ENCODE assay signal across 1 cellular context in genomic region chr3:66482005-66482404, GRCh38.
A peak's percentile ranks its signal among the peaks of the same experiment; 100 is the strongest.
TF ChIP-seq lines count a peak whose summit lies in the region.

No MANE protein-coding gene starts in this region.

TF ChIP-seq in HepG2, 621 proteins besides CTCF, POLR2A, EP300 and RAD21 (continued from another document):
- TF ChIP-seq ATF4 (CRISPR knock-in tag; IDR thresholded peaks at IDR 0.05) (no peak), HNF1B (CRISPR knock-in tag; IDR thresholded peaks at IDR 0.05) (0 out of 2 replicates have a peak, but pooled peaks have one; percentile 21), SIX4 (CRISPR knock-in tag; IDR thresholded peaks at IDR 0.05) (no peak), ZNF24 (IDR thresholded peaks at IDR 0.05) (no peak), SRSF1 (optimal IDR thresholded peaks at IDR 0.05; ENCODE audit: low read depth, low read length) (no peak), AHR (CRISPR knock-in tag; IDR thresholded peaks at IDR 0.05) (no peak), ZFP82 (CRISPR knock-in tag; IDR thresholded peaks at IDR 0.05; ENCODE audit: borderline replicate concordance) (no peak), TFE3 (CRISPR knock-in tag; IDR thresholded peaks at IDR 0.05) (no peak), FOXK1 (CRISPR knock-in tag; IDR thresholded peaks at IDR 0.05; ENCODE audit: borderline replicate concordance, low read depth) (0 out of 2 replicates have a peak, but pooled peaks have one; percentile 1), ZSCAN29 (CRISPR knock-in tag; conservative IDR thresholded peaks at IDR 0.05) (no peak), SKIL (CRISPR knock-in tag; IDR thresholded peaks at IDR 0.05; ENCODE audit: borderline replicate concordance) (no peak), KIAA2018 (CRISPR knock-in tag; IDR thresholded peaks at IDR 0.05; ENCODE audit: borderline replicate concordance) (no peak), STAT5B (CRISPR knock-in tag; IDR thresholded peaks at IDR 0.05) (no peak), SMARCC2 (IDR thresholded peaks at IDR 0.05) (no peak), BATF2 (CRISPR knock-in tag; IDR thresholded peaks at IDR 0.05) (no peak), CC2D1A (CRISPR knock-in tag; IDR thresholded peaks at IDR 0.05) (no peak), ELK4 (CRISPR knock-in tag; IDR thresholded peaks at IDR 0.05; ENCODE audit: borderline replicate concordance) (no peak), ZNF687 (CRISPR knock-in tag; IDR thresholded peaks at IDR 0.05) (peak; percentile 69), RXRA (CRISPR knock-in tag; IDR thresholded peaks at IDR 0.05) (0 out of 2 replicates have a peak, but pooled peaks have one; percentile 25), GFI1 (CRISPR knock-in tag; IDR thresholded peaks at IDR 0.05; ENCODE audit: borderline replicate concordance) (no peak), ZMYM2 (CRISPR knock-in tag; IDR thresholded peaks at IDR 0.05) (no peak), HNF4A (CRISPR knock-in tag; IDR thresholded peaks at IDR 0.05) (0 out of 2 replicates have a peak, but pooled peaks have one; percentile 23)
